Comparison of ENCODE assay signal across 6 cellular contexts in the genomic region with DNA sequence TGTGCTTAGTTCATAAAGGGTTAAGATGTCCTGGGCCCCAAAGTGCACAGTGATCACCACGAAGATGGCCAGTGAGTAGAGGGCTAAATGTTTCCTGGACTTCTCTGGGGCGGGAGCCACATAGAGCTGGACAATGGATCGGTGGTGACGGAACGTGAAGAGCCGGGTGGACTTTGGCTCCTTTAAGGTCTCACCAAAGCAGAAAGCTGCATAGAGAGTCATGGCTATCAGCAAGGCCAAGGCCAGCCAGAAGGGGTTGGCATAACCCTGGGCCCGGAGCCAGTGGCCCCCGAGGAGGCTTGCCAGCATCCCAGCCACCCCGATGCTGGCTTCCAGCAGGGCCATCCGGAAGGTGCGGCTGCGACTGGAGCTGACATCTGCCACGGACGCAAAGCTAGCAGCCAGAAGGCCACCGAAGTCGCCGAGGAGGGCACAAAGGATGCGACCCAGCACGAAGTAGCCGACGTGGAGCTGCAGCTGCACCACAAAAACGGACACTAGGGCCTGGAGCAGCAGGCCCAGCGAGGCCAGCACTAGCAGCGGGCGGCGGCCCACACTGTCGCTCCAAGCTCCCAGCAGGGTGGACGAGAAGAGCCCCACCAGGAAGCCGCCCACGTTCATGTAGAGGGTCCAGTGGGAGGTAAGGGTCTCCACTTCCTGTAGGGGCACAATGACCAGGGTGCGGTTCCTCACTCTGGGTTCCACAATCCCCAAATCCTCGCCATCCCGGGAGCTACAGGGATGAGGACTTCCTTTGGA. TPM values are rescaled to one million over a fixed set of nuclear protein-coding genes. Genes with fewer than 3 reads are reported as not detected.
DNase-seq lines count a peak whose midpoint lies in the region; TF ChIP-seq lines count a peak whose summit lies in the region.

No MANE protein-coding gene starts in this region.

- DNase-seq in HuH-7 (ENCODE audit: low spot score) (peak; percentile 41), cerebellum (ENCODE audit: low spot score) (peak; percentile 65), trophoblast cell (no peak), erythroblast (lab: John Stamatoyannopoulos, UW) (no peak)
- DNase-seq in activated CD4-positive, alpha-beta T cell treated with anti-CD3 and anti-CD28 coated beads for 4 hours: no peak
- no peak for DNase-seq in activated CD8-positive, alpha-beta memory T cell treated with anti-CD3 and anti-CD28 coated beads for 24 hours

- H3K18ac ChIP-seq in trophoblast cell (ENCODE audit: low read length): no peak overlapping the region

- H2BK5ac ChIP-seq in trophoblast cell (ENCODE audit: low read depth, low read length, poor library complexity): no peak overlapping the region

- H4K8ac ChIP-seq in trophoblast cell (ENCODE audit: low read depth, low read length): no peak overlapping the region

- no CpG with 5 or more reads among the region's 33 CpGs for WGBS in trophoblast cell (ENCODE audit: extremely low coverage, insufficient coverage, insufficient read length)

- no peak overlapping the region for H2BK120ac ChIP-seq in trophoblast cell (ENCODE audit: insufficient read depth, low read length, poor library complexity)

- H3K36me3 ChIP-seq in trophoblast cell (ENCODE audit: control insufficient read depth in 1 of 2, insufficient read depth in 2 of 2, low read length in 2 of 2): peaks cover 0 to 2% of the 10 kb centered on the region in 2 experiments

- H3K79me1 ChIP-seq in trophoblast cell (ENCODE audit: low read length): peaks cover 4% of the 10 kb centered on the region

- no peaks in the 10 kb centered on the region for H3K27me3 ChIP-seq in trophoblast cell (ENCODE audit: insufficient read depth, low read length)

- no peak overlapping the region for H3K4ac ChIP-seq in trophoblast cell (ENCODE audit: low read depth, low read length)

- peaks cover 10 to 22% of the 10 kb centered on the region in 2 experiments for H3K4me1 ChIP-seq in trophoblast cell (ENCODE audit: control insufficient read depth in 1 of 2, insufficient read depth in 2 of 2, low read length in 2 of 2)

- H3K14ac ChIP-seq in trophoblast cell (ENCODE audit: low read length): no peak overlapping the region

- H3K9me3 ChIP-seq in trophoblast cell (ENCODE audit: insufficient read depth, low read depth, low read length): no peaks in the 10 kb centered on the region

- H3K4me2 ChIP-seq in trophoblast cell (ENCODE audit: low read length): peak overlapping the region; percentile 86

- no peak for TF ChIP-seq POLR2A in erythroblast (IDR thresholded peaks at IDR 0.05; ENCODE audit: low read length)

- H3K4me3 ChIP-seq in trophoblast cell (ENCODE audit: low read depth, low read length): peak overlapping the region; percentile 8

- H3K9ac ChIP-seq in trophoblast cell (ENCODE audit: low read length): no peak overlapping the region

- peaks cover 3% of the 10 kb centered on the region for H3K79me2 ChIP-seq in trophoblast cell (ENCODE audit: control insufficient read depth, insufficient read depth, low read length, poor library complexity)

- no peak overlapping the region for H4K91ac ChIP-seq in trophoblast cell (ENCODE audit: low read depth, low read length)

- H3K23ac ChIP-seq in trophoblast cell (ENCODE audit: low read length): no peak overlapping the region

- no peak overlapping the region for H3K27ac ChIP-seq in trophoblast cell (ENCODE audit: low read depth, low read length)

- H2BK12ac ChIP-seq in trophoblast cell (ENCODE audit: low read length): no peak overlapping the region

- H4K12ac ChIP-seq in trophoblast cell (ENCODE audit: low read depth, low read length): no peak overlapping the region

- H2AK5ac ChIP-seq in trophoblast cell (ENCODE audit: low read length): no peak overlapping the region

- no peak overlapping the region for H2AFZ ChIP-seq in trophoblast cell (ENCODE audit: insufficient read depth, low read length, poor library complexity)

RNA-seq across cellular contexts. Expression of gene SLC46A1, which starts 1.0 kb away (rescaled TPM):
- 19.3 TPM for total RNA-seq in cerebellum
- polyA plus RNA-seq in trophoblast cell (2013): 6.3 and 7.2 TPM in 2 replicates

RNA-seq across cellular contexts. Expression of gene SARM1, which starts 33.5 kb away (rescaled TPM):
- 31.9 TPM for total RNA-seq in cerebellum
- 0.49 and 0.60 TPM in 2 replicates for polyA plus RNA-seq in trophoblast cell (2013)

RNA-seq across cellular contexts. Expression of gene VTN, which starts 34.9 kb away (rescaled TPM):
- 0.64 TPM for total RNA-seq in cerebellum
- polyA plus RNA-seq in trophoblast cell (2013): 0.42 and 0.44 TPM in 2 replicates

RNA-seq across cellular contexts. Expression of gene SEBOX, which starts 40.0 kb away (rescaled TPM):
- total RNA-seq in cerebellum: not detected
- polyA plus RNA-seq in trophoblast cell (2013): not detected in 2 replicates

RNA-seq across cellular contexts. Expression of gene POLDIP2, which starts 47.7 kb away (rescaled TPM):
- 30.8 TPM for total RNA-seq in cerebellum
- polyA plus RNA-seq in trophoblast cell (2013): 43.5 and 44.3 TPM in 2 replicates

Comparison
In these comparisons a context has a peak if more than half of its experiments do, and no peak if none do; other contexts are left out.
1. DNase-seq: peak in HuH-7 (single experiment) and cerebellum (single experiment); none in trophoblast cell (0 of 2), erythroblast (0 of 2), activated CD4-positive, alpha-beta T cell treated with anti-CD3 and anti-CD28 coated beads for 4 hours (0 of 2) and activated CD8-positive, alpha-beta memory T cell treated with anti-CD3 and anti-CD28 coated beads for 24 hours (single experiment).